ENCODE assay signal across 14 cellular contexts in the genomic region with DNA sequence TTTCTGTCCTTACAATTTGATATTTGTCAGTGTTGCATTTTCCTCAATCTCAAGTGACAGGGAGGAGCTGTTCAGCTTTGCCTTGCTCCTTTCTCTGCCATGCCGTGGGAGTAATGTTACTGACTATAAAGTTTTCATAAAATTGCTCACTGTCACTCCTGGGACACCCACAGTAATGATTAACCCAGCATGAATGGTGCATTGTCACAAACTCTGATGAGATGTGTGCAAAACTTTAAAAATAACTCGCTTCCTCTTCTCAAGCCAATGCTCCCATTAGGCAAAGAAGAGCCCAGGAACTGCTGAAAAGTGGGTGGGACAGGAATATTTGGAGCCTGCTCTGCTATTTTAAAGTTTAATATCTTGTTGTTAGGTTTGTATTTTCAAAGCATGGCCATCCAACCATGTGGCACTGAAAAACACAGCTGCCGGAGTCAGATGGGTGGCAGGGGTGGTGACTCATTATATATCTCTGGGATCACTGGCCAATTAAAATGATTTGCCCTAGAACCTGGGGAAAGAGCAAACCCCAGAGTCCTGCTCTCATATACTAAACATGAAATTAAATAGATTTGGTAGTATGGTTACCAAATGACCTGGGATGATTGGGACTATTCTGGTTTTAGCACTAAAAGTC.
DNase-seq lines count a peak whose midpoint lies in the region; FAIRE-seq and TF ChIP-seq lines count a peak whose summit lies in the region.
"Had no signal": no experiment of that assay in that cellular context is flagged by ENCODE, and none has a peak within 500 bp of the region (broad histone marks: within the 10 kb centered on the region; RNA-seq: fewer than 3 reads in every experiment).

No MANE protein-coding gene starts in this region.

- TF ChIP-seq POLR2A in tibial nerve (IDR thresholded peaks at IDR 0.05) = no peak
- TF ChIP-seq POLR2A in ovary (IDR thresholded peaks at IDR 0.05) = no peak

- no peak overlapping the region for H3K4me3 ChIP-seq in left ventricle myocardium inferior
- H3K4me3 ChIP-seq in small intestine (ENCODE audit: low read depth in 1 of 2, low read length in 2 of 2) = no peak overlapping the region
- H3K4me3 ChIP-seq in tibial nerve = no peak overlapping the region
- H3K4me3 ChIP-seq in ovary = no peak overlapping the region

- TF ChIP-seq EP300 in tibial nerve (IDR thresholded peaks at IDR 0.05) = no peak
- TF ChIP-seq EP300 in ovary (IDR thresholded peaks at IDR 0.05) = no peak

- H3K4me1 ChIP-seq in left ventricle myocardium inferior = peaks cover 26% of the 10 kb centered on the region
- no peaks in the 10 kb centered on the region for H3K4me1 ChIP-seq in small intestine (ENCODE audit: control insufficient read depth in 2 of 2, insufficient read depth in 1 of 2, low read depth in 1 of 2, low read length in 1 of 2)
- H3K4me1 ChIP-seq in tibial nerve = peaks cover 0 to 9% (median 4%) of the 10 kb centered on the region in 4 donors
- H3K4me1 ChIP-seq in ovary (ENCODE audit: insufficient read depth) = no peaks in the 10 kb centered on the region

- no peak for FAIRE-seq in small intestine (lab: Jason Lieb, UNC)

- H3K36me3 ChIP-seq in left ventricle myocardium inferior (no peaks in the 10 kb centered on the region), small intestine (ENCODE audit: control insufficient read depth in 2 of 2, insufficient read depth in 2 of 2, low read length in 2 of 2) (no peaks in the 10 kb centered on the region), tibial nerve (no peaks in the 10 kb centered on the region), ovary (no peaks in the 10 kb centered on the region)

- DNase-seq in H4 (ENCODE audit: low spot score) = peak; percentile 27
- peak; percentile 72 for DNase-seq in NCI-H69 (lab: John Stamatoyannopoulos, UW)
- DNase-seq in left ventricle myocardium inferior = no peak
- DNase-seq in small intestine = peak; percentile 23
- DNase-seq in dedifferentiated amniotic fluid mesenchymal stem cell (ENCODE audit: extremely low spot score) = no peak
- DNase-seq in tibial nerve (ENCODE audit: low spot score in 2 of 2) = no peak
- no peak for DNase-seq in ovary
- DNase-seq: activated naive CD8-positive, alpha-beta T cell treated with anti-CD3 and anti-CD28 coated beads, Interleukin-2, amount 50 U/mL, for 24 hours; GF-D8; Karpas-422; RPMI8226; stimulated activated CD4-positive, alpha-beta T cell treated with anti-CD3 and anti-CD28 coated beads, Interleukin-12 subunit alpha, Interleukin-12 subunit beta, amount 100 ng/mL, for 4 hours; T-helper 2 cell had no signal

- no peak for TF ChIP-seq CTCF in left ventricle myocardium inferior (IDR thresholded peaks at IDR 0.05; ENCODE audit: borderline replicate concordance)
- no peak for TF ChIP-seq CTCF in tibial nerve (IDR thresholded peaks at IDR 0.05)
- no peak for TF ChIP-seq CTCF in ovary (IDR thresholded peaks at IDR 0.05)

- intact Hi-C loops in left ventricle myocardium inferior (cut with micrococcal nuclease) (no loop called here), ovary (cut with DNase I) (loop anchor here in 1 of 4 donors (5.0 kb wide), 1 partner anchor 1125 kb away; no protein-coding TSS in a partner anchor)

- H3K27me3 ChIP-seq in left ventricle myocardium inferior (ENCODE audit: low read depth) (no peaks in the 10 kb centered on the region), small intestine (ENCODE audit: control insufficient read depth in 2 of 2, insufficient read depth in 2 of 2, low read length in 2 of 2) (no peaks in the 10 kb centered on the region), tibial nerve (no peaks in the 10 kb centered on the region), ovary (no peaks in the 10 kb centered on the region)

- H3K27ac ChIP-seq in left ventricle myocardium inferior (replicated peaks) = peak overlapping the region; percentile 32
- no peak overlapping the region for H3K27ac ChIP-seq in small intestine (ENCODE audit: low read depth in 1 of 2, low read length in 1 of 2)
- peak overlapping the region in 1 of 4 donors; percentile 36 for H3K27ac ChIP-seq in tibial nerve
- H3K27ac ChIP-seq in ovary = no peak overlapping the region
- H3K27ac ChIP-seq: HL-60 had no signal

- no peaks in the 10 kb centered on the region for H3K9me3 ChIP-seq in left ventricle myocardium inferior (replicated peaks)
- H3K9me3 ChIP-seq in small intestine (ENCODE audit: control insufficient read depth, low read depth) = no peaks in the 10 kb centered on the region
- no peaks in the 10 kb centered on the region for H3K9me3 ChIP-seq in tibial nerve
- H3K9me3 ChIP-seq in ovary = no peaks in the 10 kb centered on the region

- WGBS in small intestine, 3 donors = 11 to 53% (median 19%) methylated on average over 3 of the region's 3 CpGs
- 24 to 28% methylated on average over 3 of the region's 3 CpGs for WGBS in tibial nerve, 2 donors
- WGBS in ovary, 3 donors = 70 to 93% (median 73%) methylated on average over 3 of the region's 3 CpGs

Comparison
In these comparisons a context has a peak if more than half of its experiments do, and no peak if none do; other contexts are left out.
1. DNase-seq: peak in H4 (single experiment), NCI-H69 (single experiment) and small intestine (single experiment); none in left ventricle myocardium inferior (single experiment), dedifferentiated amniotic fluid mesenchymal stem cell (single experiment), tibial nerve (0 of 2) and ovary (0 of 5).